In genomic region chr1:200784576-200784975, GRCh38 we compare ENCODE assay signal across 1 cellular context.
TF ChIP-seq lines count a peak whose summit lies in the region.

No MANE protein-coding gene starts in this region.

TF ChIP-seq in IMR-90, 13 proteins besides CTCF, POLR2A, EP300 and RAD21:
- TF ChIP-seq USF2 (IDR thresholded peaks at IDR 0.05; ENCODE audit: low read depth, low read length) (no peak), MAFK (IDR thresholded peaks at IDR 0.05; ENCODE audit: low read depth, low read length) (no peak), CEBPB (IDR thresholded peaks at IDR 0.05; ENCODE audit: low read depth, low read length) (peak; percentile 31; the same call in 1 of the 2 replicates), RFX5 (IDR thresholded peaks at IDR 0.05; ENCODE audit: low read depth, low read length) (no peak), SMC3 (IDR thresholded peaks at IDR 0.05; ENCODE audit: low read depth, low read length) (no peak), ELK1 (IDR thresholded peaks at IDR 0.05; ENCODE audit: borderline replicate concordance, low read depth, low read length) (no peak)
